9 cellular contexts compared by ENCODE assay signal in genomic region chr1:21939650-21940374, GRCh38. TPM values are rescaled to one million over a fixed set of nuclear protein-coding genes. Genes with fewer than 3 reads are reported as not detected.
DNase-seq lines count a peak whose midpoint lies in the region; ATAC-seq and TF ChIP-seq lines count a peak whose summit lies in the region.
"Had no signal": no experiment of that assay in that cellular context is flagged by ENCODE, and none has a peak within 500 bp of the region (broad histone marks: within the 10 kb centered on the region; RNA-seq: fewer than 3 reads in every experiment).

No MANE protein-coding gene starts in this region.

- no peaks in the 10 kb centered on the region for H3K9me3 ChIP-seq in vagina

- DNase-seq in EH (ENCODE audit: low read depth): peak; percentile 98
- peak; percentile 83 for DNase-seq in NCI-H82 (lab: John Stamatoyannopoulos, UW)
- DNase-seq in dermis blood vessel endothelial cell: peak; percentile 98
- peak; percentile 95 for DNase-seq in mesenteric fat pad (ENCODE audit: low spot score)
- DNase-seq in vagina (ENCODE audit: extremely low spot score in 2 of 2): no peak
- DNase-seq in immature natural killer cell: no peak

- peak overlapping the region; percentile 69 for H3K27ac ChIP-seq in vagina

- peaks cover 0 to 8% (median 2%) of the 10 kb centered on the region in 3 donors for H3K27me3 Mint-ChIP-seq in immature natural killer cell (ENCODE audit: low read depth in 3 of 3)

- no peaks in the 10 kb centered on the region for H3K36me3 Mint-ChIP-seq in immature natural killer cell

- peaks cover 7 to 11% of the 10 kb centered on the region in 2 donors for H3K4me1 Mint-ChIP-seq in immature natural killer cell

- H3K36me3 ChIP-seq in vagina: no peaks in the 10 kb centered on the region

- H3K27me3 ChIP-seq in vagina: no peaks in the 10 kb centered on the region

- peak in 1 of 3 experiments; percentile 42 for TF ChIP-seq CTCF in vagina (IDR thresholded peaks at IDR 0.05)

- intact Hi-C loops in vagina (cut with DNase I): loop anchor here (5.0 kb wide), 1 partner anchor 43 kb away; no protein-coding TSS in a partner anchor

- no peak overlapping the region for H3K4me3 Mint-ChIP-seq in immature natural killer cell

- TF ChIP-seq POLR2A in vagina (IDR thresholded peaks at IDR 0.05): no peak

- no peak overlapping the region for H3K4me3 ChIP-seq in vagina

- ATAC-seq in HG02642 (IDR thresholded peaks at IDR 0.05; ENCODE audit: poor library complexity, unreplicated experiment): no peak
- no peak for ATAC-seq in HG03439 (IDR thresholded peaks at IDR 0.05; ENCODE audit: unreplicated experiment)

- no peak overlapping the region for H3K27ac Mint-ChIP-seq in immature natural killer cell

- H3K9me3 Mint-ChIP-seq in immature natural killer cell: no peaks in the 10 kb centered on the region

- H3K4me1 ChIP-seq in vagina: peaks cover 75% of the 10 kb centered on the region

RNA-seq across cellular contexts. Expression of gene HSPG2, which starts 2.7 kb away (rescaled TPM):
- 1,406 and 1,997 TPM in 2 replicates for total RNA-seq in dermis blood vessel endothelial cell
- 543 TPM for total RNA-seq in mesenteric fat pad
- total RNA-seq in vagina: 179 TPM
- polyA plus RNA-seq in immature natural killer cell: under 1 TPM in 1 of 3 donors, not detected in 2; 0.19 TPM

RNA-seq across cellular contexts. Expression of gene CELA3B, which starts 37.0 kb away (rescaled TPM):
- not detected in 2 replicates for total RNA-seq in dermis blood vessel endothelial cell
- 0.90 TPM for total RNA-seq in mesenteric fat pad
- not detected for total RNA-seq in vagina
- polyA plus RNA-seq in immature natural killer cell: not detected
- polyA plus RNA-seq: neural cell had no signal

Comparison
In these comparisons a context has a peak if more than half of its experiments do, and no peak if none do; other contexts are left out.
1. DNase-seq: peak in EH (single experiment), NCI-H82 (single experiment), dermis blood vessel endothelial cell (single experiment) and mesenteric fat pad (single experiment); none in vagina (0 of 2) and immature natural killer cell (0 of 3).